In the genomic region with DNA sequence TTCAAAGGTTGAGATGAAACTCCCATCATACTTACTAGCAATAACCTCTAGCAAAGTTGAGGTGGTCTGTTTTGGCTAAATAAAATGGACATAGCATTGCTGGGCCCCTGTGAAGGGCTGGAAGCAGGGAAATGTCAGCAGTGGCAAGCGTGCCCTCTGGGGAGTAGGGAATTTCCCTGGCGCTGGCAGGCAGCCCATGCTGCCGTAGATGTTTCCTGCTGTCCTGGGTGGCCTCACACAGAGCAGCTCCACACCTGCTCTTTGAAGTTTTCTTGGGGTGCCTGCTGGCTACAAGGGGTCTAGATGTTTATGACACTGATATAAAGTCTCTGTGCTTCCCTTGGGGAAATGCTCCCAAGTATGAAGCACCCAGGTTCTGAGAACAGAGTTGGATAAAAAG, we compare ENCODE assay signal across 9 cellular contexts. TPM values are rescaled to one million over a fixed set of nuclear protein-coding genes. Genes with fewer than 3 reads are reported as not detected.
DNase-seq lines count a peak whose midpoint lies in the region; ATAC-seq, FAIRE-seq and TF ChIP-seq lines count a peak whose summit lies in the region.
"Had no signal": no experiment of that assay in that cellular context is flagged by ENCODE, and none has a peak within 500 bp of the region (broad histone marks: within the 10 kb centered on the region; RNA-seq: fewer than 3 reads in every experiment).

No MANE protein-coding gene starts in this region.

- CTCF ChIA-PET in MCF 10A (lab: Yijun Ruan, JAX) = interaction anchor here (0.5 to 2.1 kb wide), 3 partner anchors 24 to 241 kb away, joined by 3 to 9 read pairs (median 5); no protein-coding TSS in a partner anchor

- no peaks in the 10 kb centered on the region for H3K9me3 Mint-ChIP-seq in MCF 10A (ENCODE audit: unreplicated experiment)

- peaks cover 20% of the 10 kb centered on the region for H3K4me1 Mint-ChIP-seq in MCF 10A (ENCODE audit: insufficient read depth, unreplicated experiment)

- ATAC-seq in pancreas (peak; percentile 71 to 93 (median 86)), HG03159 (IDR thresholded peaks at IDR 0.05; ENCODE audit: unreplicated experiment) (no peak), GM19452 (IDR thresholded peaks at IDR 0.05; ENCODE audit: unreplicated experiment) (no peak)

- no peaks in the 10 kb centered on the region for H3K36me3 Mint-ChIP-seq in MCF 10A (ENCODE audit: insufficient read depth, unreplicated experiment)

- H3K9me3 ChIP-seq in pancreas = no peaks in the 10 kb centered on the region

- H3K27ac ChIP-seq in pancreas = no peak overlapping the region

- 13 to 26% methylated on average over 3 of the region's 3 CpGs for WGBS in pancreas, 2 donors

- no peak overlapping the region for H3K27ac Mint-ChIP-seq in MCF 10A (ENCODE audit: low read depth, unreplicated experiment)

- TF ChIP-seq CTCF in MCF 10A (IDR thresholded peaks at IDR 0.05; ENCODE audit: unreplicated experiment) (no peak), pancreas (IDR thresholded peaks at IDR 0.05) (no peak)

- H3K4me3 ChIP-seq in pancreas = no peak overlapping the region

- POLR2A ChIA-PET in MCF 10A (lab: Yijun Ruan, JAX) = interaction anchor here (1.0 to 1.3 kb wide), 3 partner anchors 25 to 161 kb away, joined by 3 read pairs; no protein-coding TSS in a partner anchor

- H3K27me3 Mint-ChIP-seq in MCF 10A (ENCODE audit: insufficient read depth, unreplicated experiment) = no peaks in the 10 kb centered on the region

- H3K4me1 ChIP-seq in pancreas = peaks cover 0 to 12% (median 7%) of the 10 kb centered on the region in 3 donors

- no peak for FAIRE-seq in pancreas (lab: Jason Lieb, UNC)

- no peaks in the 10 kb centered on the region for H3K36me3 ChIP-seq in pancreas

- intact Hi-C loops in MCF 10A (cut with micrococcal nuclease) (loop anchor here (5.0 kb wide), 1 partner anchor 617 kb away; no protein-coding TSS in a partner anchor), pancreas (cut with DNase I) (no loop called here)

- H3K27me3 ChIP-seq in pancreas = no peaks in the 10 kb centered on the region

- DNase-seq in D341Med (ENCODE audit: low spot score) = peak; percentile 71
- peak; percentile 50 for DNase-seq in NCI-H2107 (lab: John Stamatoyannopoulos, UW)
- peak; percentile 53 for DNase-seq in MCF 10A (ENCODE audit: unreplicated experiment)
- peak in 3 of 6 donors; percentile 28 to 74 (median 41) for DNase-seq in pancreas
- DNase-seq in DMS153 treated with DMSO at 0.1 percent for 48 hours (lab: John Stamatoyannopoulos, UW; ENCODE audit: unreplicated experiment) = no peak
- no peak for DNase-seq in NCI-H82 (lab: John Stamatoyannopoulos, UW)
- DNase-seq: NCI-H146 had no signal

- H3K4me3 Mint-ChIP-seq in MCF 10A (ENCODE audit: unreplicated experiment) = no peak overlapping the region

- BruUV-seq in MCF 10A (replicated peaks; lab: Mats Ljungman, UMichigan) = no TSS peak

RNA-seq across cellular contexts. Expression of gene ADARB1, which starts 30.2 kb away (rescaled TPM):
- total RNA-seq in MCF 10A (2022) (18.1 and 19.4 TPM in 2 replicates), pancreas (10 to 100 TPM in 1 of 6 donors, 1 to 10 TPM in 5; 5.4 to 10.1 (median 6.3) TPM)
- polyA plus RNA-seq in pancreas = 1 to 10 TPM; 5.6 to 7.9 TPM

Comparison
In these comparisons a context has a peak if more than half of its experiments do, and no peak if none do; other contexts are left out.
1. DNase-seq: peak in D341Med (single experiment), NCI-H2107 (single experiment) and MCF 10A (single experiment); none in DMS153 treated with DMSO at 0.1 percent for 48 hours (single experiment) and NCI-H82 (single experiment).
2. ATAC-seq: peak in pancreas (4 of 4); none in HG03159 (single experiment) and GM19452 (single experiment).